Comparison of ENCODE assay signal across 8 cellular contexts in the genomic region with DNA sequence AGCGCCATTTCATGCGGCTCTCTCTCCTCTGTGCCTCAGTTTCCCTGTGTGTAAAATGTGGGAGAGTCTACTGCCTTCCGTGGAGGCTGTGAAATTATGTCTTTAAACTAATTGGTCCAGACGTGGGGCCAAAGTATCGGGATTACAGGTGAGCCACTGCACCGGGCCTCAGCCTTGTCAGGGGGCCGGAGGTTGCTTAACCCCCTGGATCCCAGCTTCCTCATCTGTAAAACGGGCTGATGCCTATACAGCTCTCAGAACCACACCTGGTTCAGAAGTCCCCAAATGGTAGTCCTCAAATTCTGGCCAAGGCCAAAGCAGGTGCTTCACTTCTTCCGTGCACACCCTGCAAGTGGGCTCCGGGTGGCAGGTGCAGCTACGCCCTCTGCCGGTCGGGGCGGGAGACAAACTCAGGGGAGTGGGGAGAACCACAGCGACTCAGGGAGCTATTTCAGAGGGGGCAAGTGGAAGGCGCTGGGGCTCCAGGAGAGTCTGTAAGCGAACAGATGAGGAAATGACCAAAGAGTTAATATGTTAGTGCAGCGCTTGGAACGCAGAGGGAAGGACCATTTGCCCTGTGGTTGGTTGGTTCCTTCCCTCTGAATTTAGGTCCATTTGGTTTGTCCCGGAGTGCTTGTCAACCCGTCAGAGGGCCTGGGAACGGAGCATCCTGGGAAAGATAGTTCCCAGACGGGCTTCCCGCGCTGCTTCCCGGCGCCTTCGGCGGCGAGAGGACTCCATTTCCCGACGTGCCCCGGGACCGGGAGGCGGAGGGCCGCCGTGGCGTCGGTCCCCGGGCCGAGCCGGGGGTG. TPM values are rescaled to one million over a fixed set of nuclear protein-coding genes. Genes with fewer than 3 reads are reported as not detected.
DNase-seq lines count a peak whose midpoint lies in the region; ATAC-seq and TF ChIP-seq lines count a peak whose summit lies in the region.

A gene (plus strand): TSS at position 812 of the 812 bp plus-strand sequence. CDS start 135 bp downstream, outside the sequence.

- TF ChIP-seq CTCF in AG04449 (IDR thresholded peaks at IDR 0.05; ENCODE audit: insufficient read depth, low read length, missing control alignments), result peak; percentile 94
- TF ChIP-seq CTCF in WERI-Rb-1 (IDR thresholded peaks at IDR 0.05; ENCODE audit: low read depth, low read length), result peak; percentile 93
- TF ChIP-seq CTCF in breast epithelium (IDR thresholded peaks at IDR 0.05), result peak; percentile 73 to 93 (median 90)

- H3K4me3 ChIP-seq in AG04449 (ENCODE audit: low read depth, low read length) (peak within 1 kb of the TSS; percentile 88), WERI-Rb-1 (ENCODE audit: low read depth, low read length) (peak within 1 kb of the TSS; percentile 73), breast epithelium (peak within 1 kb of the TSS; percentile 92 to 100 (median 96)), iPS-20b (ENCODE audit: low read length) (peak within 1 kb of the TSS; percentile 97), skin epidermis (peak within 1 kb of the TSS; percentile 89 to 100 (median 96))

- H3K9ac ChIP-seq in iPS-20b (ENCODE audit: low read depth, low read length), result peak within 1 kb of the TSS; percentile 90

- POLR2A ChIA-PET in AG04449 (lab: Yijun Ruan, JAX), result interaction anchor here (2.8 kb wide), 1 partner anchor 8 kb away, joined by 11 read pairs; no protein-coding TSS in a partner anchor

- CTCF ChIA-PET in AG04449 (lab: Yijun Ruan, JAX), result interaction anchor here (0.6 to 4.7 kb wide), 24 partner anchors 8 to 331 kb away, joined by 3 to 40 read pairs (median 4); a partner anchor contains a TSS

- H3K9me3 ChIP-seq in WERI-Rb-1 (ENCODE audit: severe bottlenecking), result no peaks in the 10 kb centered on the region
- H3K9me3 ChIP-seq in breast epithelium, result no peaks in the 10 kb centered on the region
- H3K9me3 ChIP-seq in iPS-20b (ENCODE audit: insufficient read depth, low read depth, low read length), result no peaks in the 10 kb centered on the region

- H3K4me1 ChIP-seq in breast epithelium, result peaks cover 0 to 8% of the 10 kb centered on the region in 2 donors
- H3K4me1 ChIP-seq in iPS-20b (ENCODE audit: insufficient read depth, low read length), result 0 out of 2 replicates have a peak, but pooled peaks cover 6% of the 10 kb centered on the region

- ATAC-seq in GM18867 (IDR thresholded peaks at IDR 0.05; ENCODE audit: unreplicated experiment) (peak; percentile 66), HG03135 (IDR thresholded peaks at IDR 0.05; ENCODE audit: unreplicated experiment) (peak; percentile 77)

- H3K36me3 ChIP-seq in WERI-Rb-1, result peaks cover 9% of the 10 kb centered on the region
- no peaks in the 10 kb centered on the region for H3K36me3 ChIP-seq in breast epithelium
- 0 out of 2 replicates have a peak, but pooled peaks cover 6% of the 10 kb centered on the region for H3K36me3 ChIP-seq in iPS-20b (ENCODE audit: insufficient read depth, low read depth, low read length)

- H3K27me3 ChIP-seq in WERI-Rb-1 (ENCODE audit: insufficient read depth, low read depth, severe bottlenecking) (no peaks in the 10 kb centered on the region), breast epithelium (no peaks in the 10 kb centered on the region), iPS-20b (ENCODE audit: insufficient read depth, low read length) (no peaks in the 10 kb centered on the region)

- TF ChIP-seq POLR2A in breast epithelium (IDR thresholded peaks at IDR 0.05), result no peak

- intact Hi-C loops in breast epithelium (cut with DNase I; ENCODE audit: low total_unique reads), result no loop called here

- H3K27ac ChIP-seq in WERI-Rb-1 (peak within 1 kb of the TSS; percentile 95), breast epithelium (peak within 1 kb of the TSS; percentile 97 to 98), iPS-20b (ENCODE audit: low read length) (peak within 1 kb of the TSS; percentile 79), skin epidermis (peak within 1 kb of the TSS; percentile 78 to 100 (median 96))

- DNase-seq in AG04449 (ENCODE audit: low read depth, low spot score) (peak; percentile 90), NCI-H2196 (lab: John Stamatoyannopoulos, UW; ENCODE audit: unreplicated experiment) (peak; percentile 97), WERI-Rb-1 (peak; percentile 97), breast epithelium (ENCODE audit: low spot score in 2 of 2) (peak; percentile 93)

RNA-seq across cellular contexts. Expression of the gene that starts here (rescaled TPM):
- 10 to 100 TPM; 26.7 to 28.5 (median 27.9) TPM for total RNA-seq in breast epithelium

Comparison
In these comparisons a context has a peak if more than half of its experiments do, and no peak if none do; other contexts are left out.
1. Peak in every context shown above with its lines: DNase-seq, ATAC-seq, H3K4me3 ChIP-seq and H3K27ac ChIP-seq.